ENCODE assay signal across 19 cellular contexts in the genomic region with DNA sequence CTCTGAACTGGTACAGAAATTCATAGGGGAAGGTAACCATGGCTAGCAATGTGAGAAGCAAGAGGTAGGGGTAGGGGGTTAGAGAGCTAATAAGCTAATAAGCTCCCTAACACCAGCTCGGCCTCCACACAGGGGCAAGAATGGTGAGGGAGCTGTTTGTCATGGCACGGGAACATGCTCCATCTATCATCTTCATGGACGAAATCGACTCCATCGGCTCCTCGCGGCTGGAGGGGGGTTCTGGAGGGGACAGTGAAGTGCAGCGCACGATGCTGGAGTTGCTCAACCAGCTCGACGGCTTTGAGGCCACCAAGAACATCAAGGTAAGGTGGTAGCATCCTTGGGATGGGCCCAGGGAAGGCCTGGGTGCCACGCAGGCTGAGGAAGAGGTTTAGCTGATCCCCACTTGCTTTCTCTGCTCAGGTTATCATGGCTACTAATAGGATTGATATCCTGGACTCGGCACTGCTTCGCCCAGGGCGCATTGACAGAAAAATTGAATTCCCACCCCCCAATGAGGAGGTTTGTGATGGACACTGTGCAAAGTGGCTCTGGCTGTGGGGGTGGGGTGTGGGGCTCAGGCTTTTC. TPM values are rescaled to one million over a fixed set of nuclear protein-coding genes. Genes with fewer than 3 reads are reported as not detected.
DNase-seq lines count a peak whose midpoint lies in the region; ATAC-seq and TF ChIP-seq lines count a peak whose summit lies in the region.
"Had no signal": no experiment of that assay in that cellular context is flagged by ENCODE, and none has a peak within 500 bp of the region (broad histone marks: within the 10 kb centered on the region; RNA-seq: fewer than 3 reads in every experiment).

No MANE protein-coding gene starts in this region.

- H4K91ac ChIP-seq in neuronal stem cell (ENCODE audit: low read depth, low read length, poor library complexity): no peak overlapping the region

- H3K18ac ChIP-seq in neuronal stem cell (ENCODE audit: low read length): no peak overlapping the region

- no peak overlapping the region for H2BK120ac ChIP-seq in neuronal stem cell (ENCODE audit: low read depth, low read length)

- H4K8ac ChIP-seq in neuronal stem cell (ENCODE audit: low read depth, low read length): no peak overlapping the region

- H2BK12ac ChIP-seq in neuronal stem cell (ENCODE audit: low read length): no peak overlapping the region

- H3K36me3 ChIP-seq in H7 (replicated peaks; ENCODE audit: control insufficient read depth, insufficient read depth, low read length) (peaks cover 56% of the 10 kb centered on the region), neuronal stem cell (replicated peaks in 1 of 2; ENCODE audit: control insufficient read depth in 2 of 2, insufficient read depth in 2 of 2, low read length in 2 of 2) (peaks cover 56 to 80% of the 10 kb centered on the region in 2 donors)

- H3K4me1 Mint-ChIP-seq in activated CD4-positive, alpha-beta T cell treated with anti-CD3 and anti-CD28 coated beads, Interleukin-2, amount 10 ng/mL, durations not matched to agents 24 days and 14 days: peaks cover 48% of the 10 kb centered on the region
- peaks cover 49% of the 10 kb centered on the region for H3K4me1 Mint-ChIP-seq in activated naive CD8-positive, alpha-beta T cell treated with anti-CD3 and anti-CD28 coated beads, Interleukin-2, amount 10 ng/mL, durations not matched to agents 7 days and 5 days
- peaks cover 31% of the 10 kb centered on the region for H3K4me1 Mint-ChIP-seq in HFFc6 (ENCODE audit: low read depth)

- no peak overlapping the region for H3K4me3 ChIP-seq in H7 (ENCODE audit: insufficient read depth, low read depth, low read length)
- no peak overlapping the region for H3K4me3 ChIP-seq in neuronal stem cell (ENCODE audit: low read length in 2 of 2)
- H3K4me3 ChIP-seq: dorsolateral prefrontal cortex, esophagus squamous epithelium, sigmoid colon, upper lobe of left lung had no signal

- H3K4me2 ChIP-seq in neuronal stem cell (ENCODE audit: insufficient read depth, low read length, poor library complexity, severe bottlenecking): no peak overlapping the region

- TF ChIP-seq CTCF in HFFc6 (IDR thresholded peaks at IDR 0.05): no peak

- H3K14ac ChIP-seq in neuronal stem cell (ENCODE audit: low read length): no peak overlapping the region

- H2AK5ac ChIP-seq in neuronal stem cell (ENCODE audit: low read depth, low read length): no peak overlapping the region

- no CpG with 5 or more reads among the region's 15 CpGs for WGBS in neuronal stem cell (ENCODE audit: extremely low coverage in 2 of 2, insufficient read length in 2 of 2, insufficient replicate concordance in 1 of 2), 2 donors

- no peaks in the 10 kb centered on the region for H3K9me3 Mint-ChIP-seq in activated CD4-positive, alpha-beta T cell treated with anti-CD3 and anti-CD28 coated beads, Interleukin-2, amount 10 ng/mL, durations not matched to agents 24 days and 14 days
- no peaks in the 10 kb centered on the region for H3K9me3 Mint-ChIP-seq in activated naive CD8-positive, alpha-beta T cell treated with anti-CD3 and anti-CD28 coated beads, Interleukin-2, amount 10 ng/mL, durations not matched to agents 7 days and 5 days
- H3K9me3 Mint-ChIP-seq in HFFc6: no peaks in the 10 kb centered on the region

- no peak overlapping the region for H2BK15ac ChIP-seq in neuronal stem cell (ENCODE audit: low read length)

- H3K36me3 Mint-ChIP-seq in activated CD4-positive, alpha-beta T cell treated with anti-CD3 and anti-CD28 coated beads, Interleukin-2, amount 10 ng/mL, durations not matched to agents 24 days and 14 days (ENCODE audit: low read depth): peaks cover 81% of the 10 kb centered on the region
- H3K36me3 Mint-ChIP-seq in activated naive CD8-positive, alpha-beta T cell treated with anti-CD3 and anti-CD28 coated beads, Interleukin-2, amount 10 ng/mL, durations not matched to agents 7 days and 5 days: peaks cover 45% of the 10 kb centered on the region
- peaks cover 41% of the 10 kb centered on the region for H3K36me3 Mint-ChIP-seq in HFFc6 (ENCODE audit: low read depth)

- H2BK5ac ChIP-seq in neuronal stem cell (ENCODE audit: low read length): no peak overlapping the region

- no peak overlapping the region for H3K4ac ChIP-seq in neuronal stem cell (ENCODE audit: low read length)

- peaks cover 6 to 9% of the 10 kb centered on the region in 2 donors for H3K4me1 ChIP-seq in neuronal stem cell (ENCODE audit: control insufficient read depth in 2 of 2, insufficient read depth in 1 of 2, low read depth in 1 of 2, low read length in 2 of 2)

- no peak for DNase-seq in activated CD4-positive, alpha-beta T cell treated with anti-CD3 and anti-CD28 coated beads, Interleukin-2, amount 10 ng/mL, durations not matched to agents 24 days and 14 days
- DNase-seq in activated CD4-positive, alpha-beta T cell treated with anti-CD3 and anti-CD28 coated beads, Interleukin-2, amount 50 U/mL, for 1 hour: no peak
- DNase-seq in H7 (peak; percentile 8), neuronal stem cell (ENCODE audit: low spot score) (no peak), HFFc6 (no peak), NCI-H446 (lab: John Stamatoyannopoulos, UW) (no peak), COR-L47 (lab: John Stamatoyannopoulos, UW) (no peak)
- no peak for DNase-seq in activated naive CD8-positive, alpha-beta T cell treated with anti-CD3 and anti-CD28 coated beads, Interleukin-2, amount 10 ng/mL, durations not matched to agents 7 days and 5 days
- DNase-seq: dorsolateral prefrontal cortex; esophagus squamous epithelium; GF-D8; HCEC 1CT; NCI-H2081 treated with DMSO at 0.1 percent for 48 hours; NCI-H82; nucleus accumbens; sigmoid colon; stimulated activated CD4-positive, alpha-beta T cell treated with anti-CD3 and anti-CD28 coated beads, Interleukin-4, amount 100 ng/mL, for 1 hour; upper lobe of left lung had no signal

- H2AFZ ChIP-seq in neuronal stem cell (ENCODE audit: low read length): no peak overlapping the region

- peak overlapping the region; percentile 47 for H3K23ac ChIP-seq in neuronal stem cell (ENCODE audit: low read depth, low read length, poor library complexity)

- H3K4me3 Mint-ChIP-seq in activated CD4-positive, alpha-beta T cell treated with anti-CD3 and anti-CD28 coated beads, Interleukin-2, amount 10 ng/mL, durations not matched to agents 24 days and 14 days: no peak overlapping the region
- peak overlapping the region; percentile 48 for H3K4me3 Mint-ChIP-seq in activated naive CD8-positive, alpha-beta T cell treated with anti-CD3 and anti-CD28 coated beads, Interleukin-2, amount 10 ng/mL, durations not matched to agents 7 days and 5 days
- H3K4me3 Mint-ChIP-seq in HFFc6: no peak overlapping the region

- H3K27ac ChIP-seq in neuronal stem cell (replicated peaks; ENCODE audit: low read length): no peak overlapping the region
- H3K27ac ChIP-seq: esophagus squamous epithelium had no signal

- H3K27ac Mint-ChIP-seq in activated CD4-positive, alpha-beta T cell treated with anti-CD3 and anti-CD28 coated beads, Interleukin-2, amount 10 ng/mL, durations not matched to agents 24 days and 14 days: peak overlapping the region; percentile 3
- H3K27ac Mint-ChIP-seq in activated naive CD8-positive, alpha-beta T cell treated with anti-CD3 and anti-CD28 coated beads, Interleukin-2, amount 10 ng/mL, durations not matched to agents 7 days and 5 days: peak overlapping the region; percentile 83
- H3K27ac Mint-ChIP-seq in HFFc6: no peak overlapping the region

- H3K9me3 ChIP-seq in neuronal stem cell (replicated peaks in 1 of 2; ENCODE audit: control insufficient read depth in 2 of 2, insufficient read depth in 1 of 2, low read depth in 1 of 2, low read length in 2 of 2): no peaks in the 10 kb centered on the region
- H3K9me3 ChIP-seq: esophagus squamous epithelium, sigmoid colon, upper lobe of left lung had no signal

- POLR2A ChIA-PET in activated naive CD8-positive, alpha-beta T cell treated with anti-CD3 and anti-CD28 coated beads, Interleukin-2, amount 10 ng/mL, durations not matched to agents 7 days and 5 days (lab: Charles Lee): interaction anchor here (0.5 to 7.4 kb wide), 6 partner anchors 10 to 146 kb away, joined by 3 to 83 read pairs (median 4); partner anchors contain the start of genes CCDC47, DDX42 and SMARCD2

- H3K27me3 ChIP-seq in H7 (ENCODE audit: control insufficient read depth, insufficient read depth, low read length) (no peaks in the 10 kb centered on the region), neuronal stem cell (ENCODE audit: control insufficient read depth in 3 of 3, insufficient read depth in 3 of 3, low read depth in 1 of 3, low read length in 3 of 3) (no peaks in the 10 kb centered on the region)
- H3K27me3 ChIP-seq: dorsolateral prefrontal cortex, esophagus squamous epithelium, sigmoid colon, upper lobe of left lung had no signal

- ATAC-seq in activated naive CD8-positive, alpha-beta T cell treated with anti-CD3 and anti-CD28 coated beads, Interleukin-2, amount 10 ng/mL, durations not matched to agents 7 days and 5 days (ENCODE audit: low read depth): no peak

- H3K79me1 ChIP-seq in neuronal stem cell (ENCODE audit: low read depth, low read length): peaks cover 6% of the 10 kb centered on the region

- H3K27me3 Mint-ChIP-seq in activated CD4-positive, alpha-beta T cell treated with anti-CD3 and anti-CD28 coated beads, Interleukin-2, amount 10 ng/mL, durations not matched to agents 24 days and 14 days: no peaks in the 10 kb centered on the region
- no peaks in the 10 kb centered on the region for H3K27me3 Mint-ChIP-seq in activated naive CD8-positive, alpha-beta T cell treated with anti-CD3 and anti-CD28 coated beads, Interleukin-2, amount 10 ng/mL, durations not matched to agents 7 days and 5 days
- H3K27me3 Mint-ChIP-seq in HFFc6 (ENCODE audit: insufficient read depth): peaks cover 8% of the 10 kb centered on the region

- H3K9ac ChIP-seq in neuronal stem cell (ENCODE audit: low read depth, low read length, poor library complexity): no peak overlapping the region

- intact Hi-C loops in activated CD4-positive, alpha-beta T cell treated with anti-CD3 and anti-CD28 coated beads, Interleukin-2, amount 10 ng/mL, durations not matched to agents 24 days and 14 days (cut with micrococcal nuclease): no loop called here

RNA-seq across cellular contexts. Expression of gene FTSJ3, which starts 3.5 kb away (rescaled TPM):
- total RNA-seq in activated CD4-positive, alpha-beta T cell treated with anti-CD3 and anti-CD28 coated beads, Interleukin-2, amount 10 ng/mL, durations not matched to agents 24 days and 14 days: 99.6 and 100 TPM in 2 replicates
- 30.0 and 54.1 TPM in 2 replicates for total RNA-seq in H7 (2014; rRNA removed; shearing (Covaris generic))
- 10 to 100 TPM; 56.7 to 58.6 TPM for total RNA-seq in activated naive CD8-positive, alpha-beta T cell treated with anti-CD3 and anti-CD28 coated beads, Interleukin-2, amount 10 ng/mL, durations not matched to agents 7 days and 5 days
- 23.3 TPM for polyA plus RNA-seq in neuronal stem cell (2013, experiment 1 of 2)
- polyA plus RNA-seq in neuronal stem cell (2013, experiment 2 of 2): 22.2 TPM
- total RNA-seq in HFFc6 (2021; fragmentation: NEBNext Ultra II Directional; extraction: Animal tissue kit (Norgen Biotek cat#: 25700)): 10 to 100 TPM; 43.2 to 55.1 (median 47.5) TPM

RNA-seq across cellular contexts. Expression of gene PSMC5, which starts 3.8 kb away (rescaled TPM):
- total RNA-seq in activated CD4-positive, alpha-beta T cell treated with anti-CD3 and anti-CD28 coated beads, Interleukin-2, amount 10 ng/mL, durations not matched to agents 24 days and 14 days: 189 and 199 TPM in 2 replicates
- 29.9 and 34.9 TPM in 2 replicates for total RNA-seq in H7 (2014; rRNA removed; shearing (Covaris generic))
- 100 to 1,000 TPM; 132 to 135 TPM for total RNA-seq in activated naive CD8-positive, alpha-beta T cell treated with anti-CD3 and anti-CD28 coated beads, Interleukin-2, amount 10 ng/mL, durations not matched to agents 7 days and 5 days
- polyA plus RNA-seq in neuronal stem cell (2013, experiment 1 of 2): 77.2 TPM
- polyA plus RNA-seq in neuronal stem cell (2013, experiment 2 of 2): 75.2 TPM
- 100 to 1,000 TPM; 156 to 206 (median 179) TPM for total RNA-seq in HFFc6 (2021; fragmentation: NEBNext Ultra II Directional; extraction: Animal tissue kit (Norgen Biotek cat#: 25700))

RNA-seq across cellular contexts. Expression of gene SMARCD2, which starts 11.5 kb away (rescaled TPM):
- 120 and 121 TPM in 2 replicates for total RNA-seq in activated CD4-positive, alpha-beta T cell treated with anti-CD3 and anti-CD28 coated beads, Interleukin-2, amount 10 ng/mL, durations not matched to agents 24 days and 14 days
- total RNA-seq in H7 (2014; rRNA removed; shearing (Covaris generic)): 141 and 144 TPM in 2 replicates
- total RNA-seq in activated naive CD8-positive, alpha-beta T cell treated with anti-CD3 and anti-CD28 coated beads, Interleukin-2, amount 10 ng/mL, durations not matched to agents 7 days and 5 days: 100 to 1,000 TPM; 129 to 138 TPM
- 29.1 TPM for polyA plus RNA-seq in neuronal stem cell (2013, experiment 1 of 2)
- polyA plus RNA-seq in neuronal stem cell (2013, experiment 2 of 2): 28.5 TPM
- total RNA-seq in HFFc6 (2021; fragmentation: NEBNext Ultra II Directional; extraction: Animal tissue kit (Norgen Biotek cat#: 25700)): 10 to 100 TPM; 45.9 to 53.5 (median 48.7) TPM

RNA-seq across cellular contexts. Expression of gene CSH2, which starts 42.5 kb away (rescaled TPM):
- total RNA-seq in activated CD4-positive, alpha-beta T cell treated with anti-CD3 and anti-CD28 coated beads, Interleukin-2, amount 10 ng/mL, durations not matched to agents 24 days and 14 days: not detected in 2 replicates
- total RNA-seq in H7 (2014; rRNA removed; shearing (Covaris generic)): not detected in 2 replicates
- total RNA-seq in activated naive CD8-positive, alpha-beta T cell treated with anti-CD3 and anti-CD28 coated beads, Interleukin-2, amount 10 ng/mL, durations not matched to agents 7 days and 5 days: not detected
- polyA plus RNA-seq in neuronal stem cell (2013, experiment 1 of 2): not detected
- not detected for polyA plus RNA-seq in neuronal stem cell (2013, experiment 2 of 2)
- total RNA-seq in HFFc6 (2021; fragmentation: NEBNext Ultra II Directional; extraction: Animal tissue kit (Norgen Biotek cat#: 25700)): not detected
- total RNA-seq: A673, dorsolateral prefrontal cortex, esophagus squamous epithelium, sigmoid colon, upper lobe of left lung had no signal
- polyA plus RNA-seq: sigmoid colon had no signal

RNA-seq across cellular contexts. Expression of gene GH2, which starts 50.7 kb away (rescaled TPM):
- total RNA-seq in activated CD4-positive, alpha-beta T cell treated with anti-CD3 and anti-CD28 coated beads, Interleukin-2, amount 10 ng/mL, durations not matched to agents 24 days and 14 days: not detected in 2 replicates
- not detected in 2 replicates for total RNA-seq in H7 (2014; rRNA removed; shearing (Covaris generic))
- not detected for total RNA-seq in activated naive CD8-positive, alpha-beta T cell treated with anti-CD3 and anti-CD28 coated beads, Interleukin-2, amount 10 ng/mL, durations not matched to agents 7 days and 5 days
- polyA plus RNA-seq in neuronal stem cell (2013, experiment 1 of 2): not detected
- polyA plus RNA-seq in neuronal stem cell (2013, experiment 2 of 2): 0.07 TPM
- not detected for total RNA-seq in HFFc6 (2021; fragmentation: NEBNext Ultra II Directional; extraction: Animal tissue kit (Norgen Biotek cat#: 25700))
- total RNA-seq: A673, dorsolateral prefrontal cortex, esophagus squamous epithelium, sigmoid colon, upper lobe of left lung had no signal
- polyA plus RNA-seq: sigmoid colon had no signal
